19 cellular contexts compared by ENCODE assay signal in genomic region chr2:196660264-196660663, GRCh38. TPM values are rescaled to one million over a fixed set of nuclear protein-coding genes. Genes with fewer than 3 reads are reported as not detected.
A peak's percentile ranks its signal among the peaks of the same experiment; 100 is the strongest.
DNase-seq lines count a peak whose midpoint lies in the region; FAIRE-seq and TF ChIP-seq lines count a peak whose summit lies in the region.
"Had no signal": no experiment of that assay in that cellular context is flagged by ENCODE, and none has a peak within 500 bp of the region (broad histone marks: within the 10 kb centered on the region; RNA-seq: fewer than 3 reads in every experiment).

No MANE protein-coding gene starts in this region.

- intact Hi-C loops in mammary epithelial cell (cut with micrococcal nuclease), result no loop called here

- peak; percentile 18 for DNase-seq in AG04450 (ENCODE audit: low read depth, low spot score)
- peak; percentile 19 for DNase-seq in HTR-8/SVneo (ENCODE audit: insufficient read length, low spot score)
- DNase-seq in mammary epithelial cell, result peak; percentile 12
- DNase-seq in keratinocyte (ENCODE audit: low read depth, low spot score), result peak; percentile 1
- DNase-seq in SHP77 (lab: John Stamatoyannopoulos, UW), result no peak
- DNase-seq in stimulated activated CD4-positive, alpha-beta T cell treated with anti-CD3 and anti-CD28 coated beads, Interleukin-2, amount 100 ng/mL, for 48 hours, result no peak
- no peak for DNase-seq in RKO (ENCODE audit: low spot score)
- no peak for DNase-seq in stimulated activated naive CD4-positive, alpha-beta T cell treated with Interleukin-2 at 50 U/mL for 16 hours (lab: John Stamatoyannopoulos, UW)
- DNase-seq: activated naive CD8-positive, alpha-beta T cell treated with anti-CD3 and anti-CD28 coated beads for 36 hours; activated T-cell treated with anti-CD3 and anti-CD28 coated beads, Interleukin-2, amount 50 U/mL, for 24 hours; AML-193; NCI-H1694 treated with DMSO at 0.1 percent for 48 hours; pancreas; stimulated activated naive B cell treated with anti-CD40 and anti-IgM and Interleukin-4, amounts not matched to agents 10 μg/mL and 1 μg/mL and 100 μg/mL, for 72 hours; upper lobe of left lung had no signal

- no peak overlapping the region for H3K9ac ChIP-seq in mammary epithelial cell (ENCODE audit: insufficient read depth, low read length)
- H3K9ac ChIP-seq in keratinocyte (ENCODE audit: control insufficient read depth, extremely low read depth, insufficient read depth, low read length), result no peak overlapping the region
- H3K9ac ChIP-seq: KMS-11 had no signal

- TF ChIP-seq CTCF in AG04450 (IDR thresholded peaks at IDR 0.05; ENCODE audit: low read depth, low read length) (no peak), mammary epithelial cell (conservative IDR thresholded peaks at IDR 0.05 in 1 of 2, IDR thresholded peaks at IDR 0.05 in 1 of 2; ENCODE audit: extremely low read depth in 1 of 2, insufficient read depth in 1 of 2, low read depth in 1 of 2, low read length in 2 of 2) (no peak), keratinocyte (optimal IDR thresholded peaks at IDR 0.05 in 1 of 3, IDR thresholded peaks at IDR 0.05 in 1 of 3, conservative IDR thresholded peaks at IDR 0.05 in 1 of 3; ENCODE audit: extremely low read depth in 1 of 3, insufficient read depth in 2 of 3, low read length in 3 of 3) (no peak)

- no peaks in the 10 kb centered on the region for H3K9me1 ChIP-seq in keratinocyte (ENCODE audit: control insufficient read depth, extremely low read depth, insufficient read depth, low read length)

- no peaks in the 10 kb centered on the region for H3K4me1 ChIP-seq in mammary epithelial cell (ENCODE audit: insufficient read depth, low read length)
- no peaks in the 10 kb centered on the region for H3K4me1 ChIP-seq in keratinocyte (ENCODE audit: control insufficient read depth, extremely low read depth, insufficient read depth, low read length)
- H3K4me1 ChIP-seq: pancreas, upper lobe of left lung had no signal

- H4K20me1 ChIP-seq in mammary epithelial cell (ENCODE audit: insufficient read depth, low read length) (no peaks in the 10 kb centered on the region), keratinocyte (ENCODE audit: control insufficient read depth, extremely low read depth, insufficient read depth, low read length) (no peaks in the 10 kb centered on the region)

- POLR2A ChIA-PET in AG04450 (lab: Yijun Ruan, JAX), result no interaction called here

- H3K27me3 ChIP-seq in AG04450 (ENCODE audit: control insufficient read depth, insufficient read depth, low read length), result no peaks in the 10 kb centered on the region
- H3K27me3 ChIP-seq in mammary epithelial cell (ENCODE audit: insufficient read depth, low read length), result no peaks in the 10 kb centered on the region
- H3K27me3 ChIP-seq in keratinocyte (ENCODE audit: control insufficient read depth, extremely low read depth, insufficient read depth, low read length), result no peaks in the 10 kb centered on the region
- H3K27me3 ChIP-seq: pancreas, upper lobe of left lung had no signal

- dilution Hi-C loops in mammary epithelial cell (cut with HindIII; ENCODE audit: low sequenced_read_pairs), result no loop called here
- dilution Hi-C loops in keratinocyte (cut with MboI; ENCODE audit: extremely low pct_ligation_motif_present, low sequenced_read_pairs), result no loop called here

- no peak overlapping the region for H3K27ac ChIP-seq in AG04450 (ENCODE audit: low read depth, low read length)
- no peak overlapping the region for H3K27ac ChIP-seq in mammary epithelial cell (ENCODE audit: insufficient read depth, low read depth, low read length)
- H3K27ac ChIP-seq in keratinocyte (ENCODE audit: control insufficient read depth, insufficient read depth, low read length), result no peak overlapping the region
- H3K27ac ChIP-seq: KMS-11, pancreas, SK-N-MC, upper lobe of left lung had no signal

- CTCF ChIA-PET in AG04450 (lab: Charles Lee), result no interaction called here
- CTCF ChIA-PET in mammary epithelial cell (lab: Charles Lee; ENCODE audit: low non-redundant PET), result no interaction called here

- FAIRE-seq in HTR-8/SVneo (lab: Jason Lieb, UNC) (no peak), keratinocyte (lab: Jason Lieb, UNC) (no peak)
- FAIRE-seq: pancreas, TTC549 had no signal

- H3K4me2 ChIP-seq in mammary epithelial cell (ENCODE audit: insufficient read depth, low read depth, low read length) (no peak overlapping the region), keratinocyte (ENCODE audit: control insufficient read depth, extremely low read depth, insufficient read depth, low read depth, low read length) (no peak overlapping the region)
- H3K4me2 ChIP-seq: KMS-11, smooth muscle cell had no signal

- H3K79me2 ChIP-seq in mammary epithelial cell (ENCODE audit: insufficient read depth, low read length) (peaks cover 4% of the 10 kb centered on the region), keratinocyte (ENCODE audit: control insufficient read depth, insufficient read depth, low read length) (no peaks in the 10 kb centered on the region)

- H3K9me3 ChIP-seq in AG04450 (ENCODE audit: control insufficient read depth, insufficient read depth, low read length) (no peaks in the 10 kb centered on the region), mammary epithelial cell (replicated peaks; ENCODE audit: insufficient read depth, low read length) (no peaks in the 10 kb centered on the region), keratinocyte (ENCODE audit: control insufficient read depth, low read depth, low read length) (no peaks in the 10 kb centered on the region)
- H3K9me3 ChIP-seq: pancreas, upper lobe of left lung had no signal

- WGBS in mammary epithelial cell (ENCODE audit: low coverage, missing lambda C conversion rate), result 67% methylated on average over 3 of the region's 3 CpGs

- H3K4me3 ChIP-seq in AG04450 (ENCODE audit: low read depth, low read length) (no peak overlapping the region), mammary epithelial cell (replicated peaks in 1 of 3; ENCODE audit: insufficient read depth in 1 of 3, low read depth in 2 of 3, low read length in 3 of 3) (no peak overlapping the region), keratinocyte (ENCODE audit: control insufficient read depth in 2 of 3, extremely low read depth in 1 of 3, insufficient read depth in 2 of 3, low read depth in 1 of 3, low read length in 3 of 3) (no peak overlapping the region)
- H3K4me3 ChIP-seq: pancreas, SK-N-MC, smooth muscle cell, upper lobe of left lung had no signal

- H3K36me3 ChIP-seq in mammary epithelial cell (ENCODE audit: insufficient read depth, low read length) (no peaks in the 10 kb centered on the region), keratinocyte (ENCODE audit: control insufficient read depth in 2 of 2, extremely low read depth in 1 of 2, insufficient read depth in 2 of 2, low read length in 2 of 2) (no peaks in the 10 kb centered on the region)
- H3K36me3 ChIP-seq: pancreas, upper lobe of left lung had no signal

- in situ Hi-C loops in mammary epithelial cell (cut with MboI; ENCODE audit: low sequenced_read_pairs in 2 of 2), result no loop called here

- no peak overlapping the region for H2AFZ ChIP-seq in mammary epithelial cell (ENCODE audit: low read depth, low read length)
- H2AFZ ChIP-seq in keratinocyte (ENCODE audit: control insufficient read depth, low read length), result no peak overlapping the region

- no TSS peak for BruUV-seq in mammary epithelial cell (replicated peaks; lab: Mats Ljungman, UMichigan)

RNA-seq across cellular contexts. Expression of gene CCDC150, which starts 20.7 kb away (rescaled TPM):
- polyA plus RNA-seq in AG04450 (2011; rRNA removed) (1.3 and 1.5 TPM in 2 replicates), mammary epithelial cell (1.7 TPM), keratinocyte (0.86 to 5.0 TPM (median 2.3 TPM) in 3 replicates)
- polyA minus RNA-seq in AG04450 (2011; rRNA and poly(A)+ RNA removed), result 1.6 and 3.5 TPM in 2 replicates
- total RNA-seq in mammary epithelial cell, result 1 to 10 TPM; 2.2 to 7.2 TPM
- polyA minus RNA-seq in mammary epithelial cell (not detected), keratinocyte (1.2 to 7.8 TPM in 2 of 3 replicates, not detected in the other)
- 1.2 TPM for polyA plus RNA-seq in keratinocyte (2011; ENCODE audit: low read depth)
- 0.26 and 0.40 TPM in 2 replicates for polyA plus RNA-seq in keratinocyte (2011; cell fraction: cytosol; rRNA removed)
- 9.2 and 10.6 TPM in 2 replicates for polyA plus RNA-seq in keratinocyte (2011; cell fraction: nucleus; rRNA removed)
- polyA plus RNA-seq in keratinocyte (2012; ENCODE audit: low replicate concordance), result 0.61 and 1.6 TPM in 2 replicates
- polyA minus RNA-seq in keratinocyte (2011; cell fraction: cytosol; rRNA and poly(A)+ RNA removed), result not detected
- polyA minus RNA-seq in keratinocyte (2011; cell fraction: nucleus; rRNA and poly(A)+ RNA removed), result 1.3 and 3.6 TPM in 2 replicates

Comparison
In these comparisons a context has a peak if more than half of its experiments do, and no peak if none do; other contexts are left out.
1. DNase-seq: peak in AG04450 (single experiment), HTR-8/SVneo (single experiment), mammary epithelial cell (single experiment) and keratinocyte (single experiment); none in SHP77 (0 of 2), stimulated activated CD4-positive, alpha-beta T cell treated with anti-CD3 and anti-CD28 coated beads, Interleukin-2, amount 100 ng/mL, for 48 hours (0 of 2), RKO (single experiment) and stimulated activated naive CD4-positive, alpha-beta T cell treated with Interleukin-2 at 50 U/mL for 16 hours (single experiment).